In genomic region chr3:114213669-114214541, GRCh38 we compare ENCODE assay signal across 8 cellular contexts.
A peak's percentile ranks its signal among the peaks of the same experiment; 100 is the strongest.
DNase-seq lines count a peak whose midpoint lies in the region; ATAC-seq and TF ChIP-seq lines count a peak whose summit lies in the region.

No MANE protein-coding gene starts in this region.

- ATAC-seq in GM19023 (IDR thresholded peaks at IDR 0.05; ENCODE audit: unreplicated experiment) (peak; percentile 86), HG03108 (IDR thresholded peaks at IDR 0.05; ENCODE audit: unreplicated experiment) (peak; percentile 79)

- no peak; the same call in 1 of the 2 replicates for TF ChIP-seq CTCF in AG09319 (IDR thresholded peaks at IDR 0.05; ENCODE audit: low read depth, low read length)

- DNase-seq in AG09319 (ENCODE audit: extremely low read depth, low read depth) (peak; percentile 10), RKO (ENCODE audit: low spot score) (peak; percentile 91), iPS-NIHi11 (ENCODE audit: low spot score) (peak; percentile 44), UCSD-AML1 (lab: John Stamatoyannopoulos, UW; ENCODE audit: unreplicated experiment) (no peak)
- peak; percentile 29 to 40 (median 32) for DNase-seq in activated naive CD4-positive, alpha-beta T cell (lab: John Stamatoyannopoulos, UW)
- DNase-seq in stimulated activated CD4-positive, alpha-beta T cell treated with anti-CD3 and anti-CD28 coated beads, Interleukin-4, amount 100 ng/mL, for 1 hour = peak; percentile 66
